Comparison of ENCODE assay signal across 10 cellular contexts in genomic region chr14:36105401-36105800, GRCh38.
DNase-seq lines count a peak whose midpoint lies in the region; ATAC-seq, FAIRE-seq and TF ChIP-seq lines count a peak whose summit lies in the region.
"Had no signal": no experiment of that assay in that cellular context is flagged by ENCODE, and none has a peak within 500 bp of the region (broad histone marks: within the 10 kb centered on the region; RNA-seq: fewer than 3 reads in every experiment).

No MANE protein-coding gene starts in this region.

- H3K4me1 ChIP-seq in OCI-LY3 (ENCODE audit: low read length) (peaks cover 7% of the 10 kb centered on the region), stomach (no peaks in the 10 kb centered on the region)
- H3K4me1 ChIP-seq: colonic mucosa had no signal

- POLR2A ChIA-PET in T-cell (lab: Charles Lee) = no interaction called here

- CTCF ChIA-PET in T-cell (lab: Charles Lee) = no interaction called here

- H3K36me3 Mint-ChIP-seq in T-cell = no peaks in the 10 kb centered on the region

- H3K79me2 ChIP-seq in OCI-LY3 (ENCODE audit: low read length) = no peaks in the 10 kb centered on the region

- WGBS in stomach, 5 donors = 0 to 8% (median 4%) methylated on average over 1 of the region's 1 CpG
- WGBS in lower leg skin, 2 donors = 0 to 21% methylated on average over 1 of the region's 1 CpG

- no peak overlapping the region for H3K9ac ChIP-seq in OCI-LY3 (ENCODE audit: low read length)

- H3K9me3 ChIP-seq in OCI-LY3 (ENCODE audit: insufficient read depth, low read length) (no peaks in the 10 kb centered on the region), stomach (no peaks in the 10 kb centered on the region)
- H3K9me3 ChIP-seq: colonic mucosa had no signal

- DNase-seq in Caki2 (ENCODE audit: low read depth) (peak; percentile 77), HTR-8/SVneo (ENCODE audit: insufficient read length, low spot score) (peak; percentile 43), iPS-NIHi7 (ENCODE audit: extremely low spot score) (peak; percentile 76), stomach (no peak), T-cell (no peak), lower leg skin (ENCODE audit: low spot score in 2 of 2) (no peak)
- DNase-seq in activated CD8-positive, alpha-beta memory T cell treated with anti-CD3 and anti-CD28 coated beads, Interleukin-2, amount 50 U/mL, for 48 hours = no peak
- DNase-seq: activated CD8-positive, alpha-beta memory T cell treated with anti-CD3 and anti-CD28 coated beads for 24 hours; colonic mucosa had no signal

- no peak overlapping the region for H3K4me3 Mint-ChIP-seq in T-cell

- TF ChIP-seq CTCF in OCI-LY3 (IDR thresholded peaks at IDR 0.05; ENCODE audit: low read depth, low read length) (peak; percentile 70), stomach (IDR thresholded peaks at IDR 0.05) (no peak), lower leg skin (IDR thresholded peaks at IDR 0.05) (no peak)

- H3K27me3 Mint-ChIP-seq in T-cell = peaks cover 20 to 47% of the 10 kb centered on the region in 2 donors

- no peak overlapping the region for H2AFZ ChIP-seq in OCI-LY3 (ENCODE audit: low read depth, low read length)

- H4K20me1 ChIP-seq in OCI-LY3 (ENCODE audit: insufficient read depth, low read length) = no peaks in the 10 kb centered on the region

- H3K4me3 ChIP-seq in OCI-LY3 (ENCODE audit: low read length) (no peak overlapping the region), stomach (no peak overlapping the region), lower leg skin (ENCODE audit: low read depth, poor library complexity, severe bottlenecking) (no peak overlapping the region)
- H3K4me3 ChIP-seq: colonic mucosa had no signal

- TF ChIP-seq POLR2A in stomach (IDR thresholded peaks at IDR 0.05) (no peak), lower leg skin (IDR thresholded peaks at IDR 0.05) (no peak)

- intact Hi-C loops in stomach (cut with DNase I; ENCODE audit: low total_unique reads) (no loop called here), lower leg skin (cut with DNase I; ENCODE audit: low total_unique reads) (no loop called here)

- FAIRE-seq in HTR-8/SVneo (lab: Jason Lieb, UNC) = no peak

- H3K27me3 ChIP-seq in OCI-LY3 (ENCODE audit: low read depth, low read length) (peaks cover 34% of the 10 kb centered on the region), stomach (no peaks in the 10 kb centered on the region)
- H3K27me3 ChIP-seq: colonic mucosa had no signal

- ATAC-seq in T-cell (replicated peaks in 1 of 4) = no peak

- no peaks in the 10 kb centered on the region for H3K4me1 Mint-ChIP-seq in T-cell

- H3K27ac ChIP-seq in OCI-LY3 (ENCODE audit: low read length) = no peak overlapping the region
- H3K27ac ChIP-seq in stomach = no peak overlapping the region
- H3K27ac ChIP-seq: colonic mucosa had no signal

- no peak overlapping the region; the same call in 1 of the 2 replicates for H3K4me2 ChIP-seq in OCI-LY3 (ENCODE audit: low read length)

- peaks cover 0 to 4% (median 0%) of the 10 kb centered on the region in 3 donors for H3K9me3 Mint-ChIP-seq in T-cell

- no peak overlapping the region for H3K27ac Mint-ChIP-seq in T-cell

- no peak for TF ChIP-seq EP300 in stomach (IDR thresholded peaks at IDR 0.05)

- in situ Hi-C loops in Caki2 (cut with HindIII; ENCODE audit: low pct_unique_long_range_greater_than_20kb, low sequenced_read_pairs) = no loop called here

- H3K36me3 ChIP-seq in OCI-LY3 (replicated peaks; ENCODE audit: low read depth, low read length) (no peaks in the 10 kb centered on the region), stomach (no peaks in the 10 kb centered on the region)
- H3K36me3 ChIP-seq: colonic mucosa had no signal

Comparison
In these comparisons a context has a peak if more than half of its experiments do, and no peak if none do; other contexts are left out.
1. DNase-seq: peak in Caki2 (single experiment), HTR-8/SVneo (single experiment) and iPS-NIHi7 (single experiment); none in activated CD8-positive, alpha-beta memory T cell treated with anti-CD3 and anti-CD28 coated beads, Interleukin-2, amount 50 U/mL, for 48 hours (single experiment), stomach (single experiment), T-cell (0 of 34) and lower leg skin (0 of 2).